ENCODE assay signal across 1 cellular context in the genomic region with DNA sequence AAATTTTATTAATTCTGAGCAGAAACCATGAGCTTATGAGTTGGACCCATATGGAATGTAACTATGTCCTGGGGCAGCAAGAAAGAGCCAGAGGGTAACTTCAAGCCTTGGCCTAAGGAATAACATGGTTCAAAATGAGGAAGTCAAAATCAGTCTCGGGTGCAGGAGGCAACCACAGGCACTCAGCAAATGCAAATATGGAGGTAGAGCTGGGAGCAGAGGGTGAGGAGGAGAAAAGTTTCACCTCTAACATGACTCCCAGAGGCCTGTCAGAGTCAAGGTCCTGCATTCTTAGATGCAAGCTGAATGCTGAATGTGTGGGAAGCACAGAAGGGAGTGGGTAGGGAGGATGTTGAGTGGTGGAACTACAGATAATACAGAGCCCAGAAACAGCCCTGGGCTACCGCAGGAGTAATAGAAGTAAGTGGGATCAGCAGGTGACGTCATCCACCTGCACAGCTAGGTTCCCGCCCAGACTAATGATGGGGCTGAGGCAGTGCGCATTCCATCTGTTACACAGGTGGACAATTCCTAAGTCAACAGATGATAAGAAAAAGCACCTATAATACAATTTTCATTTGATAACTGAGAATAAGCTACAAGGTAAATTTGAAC.
TF ChIP-seq lines count a peak whose summit lies in the region.

No MANE protein-coding gene starts in this region.

TF ChIP-seq in HepG2, 621 proteins besides CTCF, POLR2A, EP300 and RAD21 (continued from another document):
- TF ChIP-seq CREB1 (IDR thresholded peaks at IDR 0.05) (peak; percentile 89), CREB1 (CRISPR knock-in tag; IDR thresholded peaks at IDR 0.05) (no peak), CEBPB (IDR thresholded peaks at IDR 0.05; ENCODE audit: borderline replicate concordance, low read depth, low read length) (no peak), HNF4G (IDR thresholded peaks at IDR 0.05; ENCODE audit: borderline replicate concordance, low read depth, low read length) (no peak), HNF4G (CRISPR knock-in tag; IDR thresholded peaks at IDR 0.05; ENCODE audit: borderline replicate concordance, low read depth) (no peak)
- TF ChIP-seq, protein P1, sequence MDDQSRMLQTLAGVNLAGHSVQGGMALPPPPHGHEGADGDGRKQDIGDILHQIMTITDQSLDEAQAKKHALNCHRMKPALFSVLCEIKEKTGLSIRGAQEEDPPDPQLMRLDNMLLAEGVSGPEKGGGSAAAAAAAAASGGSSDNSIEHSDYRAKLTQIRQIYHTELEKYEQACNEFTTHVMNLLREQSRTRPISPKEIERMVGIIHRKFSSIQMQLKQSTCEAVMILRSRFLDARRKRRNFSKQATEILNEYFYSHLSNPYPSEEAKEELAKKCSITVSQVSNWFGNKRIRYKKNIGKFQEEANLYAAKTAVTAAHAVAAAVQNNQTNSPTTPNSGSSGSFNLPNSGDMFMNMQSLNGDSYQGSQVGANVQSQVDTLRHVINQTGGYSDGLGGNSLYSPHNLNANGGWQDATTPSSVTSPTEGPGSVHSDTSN (CRISPR knock-in tag; IDR thresholded peaks at IDR 0.05; ENCODE audit: borderline replicate concordance), result no peak
